Comparison of ENCODE assay signal across 10 cellular contexts in the genomic region with DNA sequence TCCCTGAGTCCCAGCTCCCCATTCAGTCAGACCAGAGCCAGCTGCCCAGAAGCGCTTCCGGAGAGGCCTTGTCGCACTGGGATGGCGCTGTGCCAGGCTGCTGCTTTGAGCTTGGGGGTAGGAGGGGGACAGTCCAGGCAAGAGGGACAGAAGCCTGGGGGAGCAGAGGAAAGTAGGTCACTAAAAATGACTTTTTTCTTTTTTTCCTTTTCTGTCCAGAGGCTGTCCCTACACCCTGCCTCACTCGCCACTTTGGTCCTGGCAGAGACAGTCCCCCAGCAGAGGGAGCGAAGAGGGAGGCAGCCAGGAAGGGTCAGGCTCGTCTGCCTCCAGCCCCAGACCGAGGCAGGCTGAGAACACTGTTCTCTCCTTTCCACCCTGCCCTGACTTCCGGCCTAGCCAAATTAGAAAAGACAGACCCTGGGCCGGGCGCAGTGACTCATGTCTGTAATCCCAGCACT. TPM values are rescaled to one million over a fixed set of nuclear protein-coding genes. Genes with fewer than 3 reads are reported as not detected.
DNase-seq lines count a peak whose midpoint lies in the region; ATAC-seq, FAIRE-seq and TF ChIP-seq lines count a peak whose summit lies in the region.
"Had no signal": no experiment of that assay in that cellular context is flagged by ENCODE, and none has a peak within 500 bp of the region (broad histone marks: within the 10 kb centered on the region; RNA-seq: fewer than 3 reads in every experiment).

No MANE protein-coding gene starts in this region.

- no peak for DNase-seq in AG10803 (ENCODE audit: low read depth)
- peak; percentile 91 to 94 for DNase-seq in SJCRH30
- peak; percentile 56 to 74 for DNase-seq in frontal cortex (ENCODE audit: low spot score in 2 of 2)
- peak; percentile 84 for DNase-seq in osteocyte (ENCODE audit: extremely low spot score, unreplicated experiment)
- no peak for DNase-seq in NCI-H2081 treated with DMSO at 0.1 percent for 48 hours (lab: John Stamatoyannopoulos, UW)
- no peak for DNase-seq in NCI-H345 (lab: John Stamatoyannopoulos, UW)
- no peak for DNase-seq in omental fat pad (ENCODE audit: low spot score)
- DNase-seq: effector memory CD4-positive, alpha-beta T cell; GF-D8 had no signal

- H3K27ac Mint-ChIP-seq in osteocyte (ENCODE audit: unreplicated experiment) = peak overlapping the region; percentile 97

- H3K9me3 ChIP-seq in SJCRH30 (replicated peaks) = no peaks in the 10 kb centered on the region

- ATAC-seq in GM21717 (IDR thresholded peaks at IDR 0.05; ENCODE audit: unreplicated experiment) = no peak
- ATAC-seq in omental fat pad (ENCODE audit: low FRiP score) = no peak

- no peaks in the 10 kb centered on the region for H3K36me3 ChIP-seq in SJCRH30

- H3K36me3 Mint-ChIP-seq in osteocyte (ENCODE audit: unreplicated experiment) = peaks cover 5% of the 10 kb centered on the region

- H3K27me3 ChIP-seq in SJCRH30 = no peaks in the 10 kb centered on the region

- H3K4me3 Mint-ChIP-seq in osteocyte (ENCODE audit: unreplicated experiment) = no peak overlapping the region

- TF ChIP-seq CTCF in AG10803 (conservative IDR thresholded peaks at IDR 0.05; ENCODE audit: low read length) (peak; percentile 16), osteocyte (IDR thresholded peaks at IDR 0.05) (no peak), omental fat pad (IDR thresholded peaks at IDR 0.05) (no peak)

- no peaks in the 10 kb centered on the region for H3K9me3 Mint-ChIP-seq in osteocyte (ENCODE audit: unreplicated experiment)

- H3K4me1 ChIP-seq in SJCRH30 = peaks cover 60% of the 10 kb centered on the region

- H3K27ac ChIP-seq in SJCRH30 = peak overlapping the region; percentile 90

- H3K4me1 Mint-ChIP-seq in osteocyte (ENCODE audit: unreplicated experiment) = peaks cover 72% of the 10 kb centered on the region

- no peak for FAIRE-seq in frontal cortex (lab: Jason Lieb, UNC)

- no peak overlapping the region for H3K4me3 ChIP-seq in AG10803 (ENCODE audit: low read length)
- no peak overlapping the region for H3K4me3 ChIP-seq in SJCRH30

- no peaks in the 10 kb centered on the region for H3K27me3 Mint-ChIP-seq in osteocyte (ENCODE audit: unreplicated experiment)

RNA-seq across cellular contexts. Expression of a gene that starts 15.8 kb away (rescaled TPM):
- 66.6 and 67.3 TPM in 2 replicates for total RNA-seq in SJCRH30 (2014; rRNA removed; shearing (Covaris generic))
- total RNA-seq in frontal cortex (30.2 TPM), osteocyte (63.9 and 66.8 TPM in 2 replicates), omental fat pad (100 to 1,000 TPM in 3 of 4 donors, 10 to 100 TPM in 1; 58.2 to 121 (median 103) TPM)

Comparison
In these comparisons a context has a peak if more than half of its experiments do, and no peak if none do; other contexts are left out.
1. DNase-seq: peak in SJCRH30 (2 of 2), frontal cortex (2 of 2) and osteocyte (single experiment); none in AG10803 (single experiment), NCI-H2081 treated with DMSO at 0.1 percent for 48 hours (single experiment), NCI-H345 (single experiment) and omental fat pad (single experiment).